1 cellular context compared by ENCODE assay signal in the genomic region with DNA sequence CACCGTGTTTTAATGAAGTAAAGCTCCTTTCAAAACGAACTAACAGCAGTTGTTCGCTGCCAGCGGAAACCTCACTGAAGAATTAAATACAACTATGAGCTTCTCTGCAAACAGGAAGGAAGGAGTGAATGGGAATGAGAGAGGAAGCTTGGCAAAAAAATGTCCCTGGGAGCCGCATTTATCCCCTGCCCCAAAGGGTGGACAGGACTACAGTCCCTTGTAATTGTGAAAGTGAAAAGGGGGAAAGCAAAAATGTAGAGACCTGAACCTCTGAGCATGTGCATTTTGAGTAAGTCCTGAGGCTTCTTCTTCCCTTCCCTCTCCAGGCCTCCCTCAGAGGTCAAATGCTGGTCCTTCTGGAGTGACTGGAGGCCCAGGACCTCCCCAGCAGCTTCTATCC.
TF ChIP-seq lines count a peak whose summit lies in the region.

No MANE protein-coding gene starts in this region.

TF ChIP-seq in endothelial cell of umbilical vein, 7 proteins besides CTCF, POLR2A, EP300 and RAD21:
- no peak for TF ChIP-seq JUN (IDR thresholded peaks at IDR 0.05; ENCODE audit: borderline replicate concordance, insufficient read depth, insufficient read length, low read depth)
- TF ChIP-seq GATA2 (IDR thresholded peaks at IDR 0.05; ENCODE audit: insufficient read depth, insufficient read length, low read depth, low read length) = no peak
- TF ChIP-seq MYC (IDR thresholded peaks at IDR 0.05; ENCODE audit: low read depth, low read length) = no peak
- TF ChIP-seq, protein P1, sequence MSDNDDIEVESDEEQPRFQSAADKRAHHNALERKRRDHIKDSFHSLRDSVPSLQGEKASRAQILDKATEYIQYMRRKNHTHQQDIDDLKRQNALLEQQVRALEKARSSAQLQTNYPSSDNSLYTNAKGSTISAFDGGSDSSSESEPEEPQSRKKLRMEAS (IDR thresholded peaks at IDR 0.05; ENCODE audit: insufficient read depth, insufficient read length) = no peak
- TF ChIP-seq EZH2 (IDR thresholded peaks at IDR 0.05; ENCODE audit: borderline replicate concordance, low read depth, low read length, severe bottlenecking) = no peak
- no peak for TF ChIP-seq FOS (IDR thresholded peaks at IDR 0.05; ENCODE audit: borderline replicate concordance, insufficient read depth, low read length)
- TF ChIP-seq POLR2AphosphoS5 (IDR thresholded peaks at IDR 0.05; ENCODE audit: insufficient read depth, low read depth, low read length) = no peak
TF ChIP-seq in endothelial cell of umbilical vein: peak in this region for 0.
